ENCODE assay signal across 1 cellular context in the genomic region with DNA sequence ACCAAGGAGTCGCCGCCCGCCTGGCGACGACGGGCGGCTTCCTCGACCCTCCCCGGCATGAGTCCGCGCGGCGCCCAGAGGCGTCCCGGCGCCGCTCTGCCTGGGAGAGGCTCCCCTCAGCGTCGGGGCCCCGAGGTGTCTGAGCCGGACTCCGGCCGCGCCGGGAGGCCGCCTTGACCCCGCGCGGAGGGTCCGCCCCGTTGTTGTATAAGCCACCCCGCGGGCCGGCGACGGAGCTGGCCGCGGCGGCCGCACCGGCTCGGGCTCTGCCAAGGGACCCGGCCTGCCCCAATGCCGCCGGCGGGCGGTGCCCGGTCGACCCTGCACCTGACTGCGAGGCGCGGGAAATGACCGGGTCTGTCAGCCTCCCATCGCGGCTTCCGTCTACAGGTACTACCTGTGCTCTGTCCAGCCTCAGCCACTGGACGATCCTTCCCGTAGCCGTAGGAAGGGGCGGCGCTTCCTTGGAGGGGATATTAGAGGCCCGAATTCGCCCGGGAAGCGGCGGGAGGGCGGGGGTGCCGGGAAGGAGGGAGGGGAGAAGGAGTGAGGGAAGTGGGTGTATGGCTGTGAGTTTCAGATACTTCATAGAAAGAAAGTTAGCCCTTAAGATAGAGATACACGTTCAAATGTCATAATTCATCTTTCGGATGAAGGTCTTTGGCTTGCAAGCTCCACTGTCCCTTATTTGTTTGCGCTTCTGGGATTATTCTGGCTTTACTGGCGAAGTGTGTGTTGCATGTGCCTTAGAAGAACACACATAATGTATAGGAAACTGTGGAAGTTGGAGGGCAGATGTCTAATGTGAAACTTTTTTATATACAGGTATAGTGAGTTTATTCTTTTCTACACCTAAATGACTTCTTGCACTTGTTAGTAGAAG.
TF ChIP-seq lines count a peak whose summit lies in the region.

No MANE protein-coding gene starts in this region.

TF ChIP-seq in GM12878, 131 proteins besides CTCF, POLR2A, EP300 and RAD21 (continues in another document):
- no peak for TF ChIP-seq ZNF24 (IDR thresholded peaks at IDR 0.05)
- TF ChIP-seq TBL1XR1 (IDR thresholded peaks at IDR 0.05; ENCODE audit: low read depth, low read length) = no peak
- TF ChIP-seq BCL11A (IDR thresholded peaks at IDR 0.05; ENCODE audit: low read depth, low read length) = no peak
- TF ChIP-seq RCOR1 (conservative IDR thresholded peaks at IDR 0.05; ENCODE audit: low read depth, low read length) = no peak
- TF ChIP-seq RB1 (IDR thresholded peaks at IDR 0.05; ENCODE audit: borderline replicate concordance) = 0 out of 2 replicates have a peak, but pooled peaks have one; percentile 13
- no peak; the same call in 1 of the 2 replicates for TF ChIP-seq PML (IDR thresholded peaks at IDR 0.05; ENCODE audit: low read length)
- no peak for TF ChIP-seq HDAC2 (IDR thresholded peaks at IDR 0.05)
- no peak for TF ChIP-seq SP1 (IDR thresholded peaks at IDR 0.05; ENCODE audit: low read depth, low read length)
- TF ChIP-seq GATAD2B (conservative IDR thresholded peaks at IDR 0.05; ENCODE audit: low read depth) = peak; percentile 79
- TF ChIP-seq, protein P1, sequence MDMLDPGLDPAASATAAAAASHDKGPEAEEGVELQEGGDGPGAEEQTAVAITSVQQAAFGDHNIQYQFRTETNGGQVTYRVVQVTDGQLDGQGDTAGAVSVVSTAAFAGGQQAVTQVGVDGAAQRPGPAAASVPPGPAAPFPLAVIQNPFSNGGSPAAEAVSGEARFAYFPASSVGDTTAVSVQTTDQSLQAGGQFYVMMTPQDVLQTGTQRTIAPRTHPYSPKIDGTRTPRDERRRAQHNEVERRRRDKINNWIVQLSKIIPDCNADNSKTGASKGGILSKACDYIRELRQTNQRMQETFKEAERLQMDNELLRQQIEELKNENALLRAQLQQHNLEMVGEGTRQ (IDR thresholded peaks at IDR 0.05; ENCODE audit: borderline replicate concordance, low read depth, low read length) = no peak
- 0 out of 2 replicates have a peak, but pooled peaks have one; percentile 79 for TF ChIP-seq IKZF1 (conservative IDR thresholded peaks at IDR 0.05)
- no peak; the same call in 1 of the 2 replicates for TF ChIP-seq ZNF217 (IDR thresholded peaks at IDR 0.05)
- no peak for TF ChIP-seq SREBF2 (IDR thresholded peaks at IDR 0.05; ENCODE audit: low read length)
- TF ChIP-seq SIX5 (IDR thresholded peaks at IDR 0.05; ENCODE audit: low read depth, low read length, severe bottlenecking) = no peak
- TF ChIP-seq NR2C1 (IDR thresholded peaks at IDR 0.05) = no peak
- no peak for TF ChIP-seq GABPA (IDR thresholded peaks at IDR 0.05; ENCODE audit: low read depth)
- TF ChIP-seq SKIL (IDR thresholded peaks at IDR 0.05; ENCODE audit: low read depth, poor library complexity, severe bottlenecking) = no peak
- no peak for TF ChIP-seq ZZZ3 (IDR thresholded peaks at IDR 0.05; ENCODE audit: control insufficient read depth, insufficient read length, low read depth)
- no peak for TF ChIP-seq SUZ12 (IDR thresholded peaks at IDR 0.05; ENCODE audit: unreplicated experiment)
- TF ChIP-seq WRNIP1 (IDR thresholded peaks at IDR 0.05; ENCODE audit: borderline replicate concordance, low read depth, low read length) = no peak
- no peak for TF ChIP-seq EZH2 (IDR thresholded peaks at IDR 0.05; ENCODE audit: borderline replicate concordance, control insufficient read depth, low read depth, low read length)
- TF ChIP-seq, protein P2, sequence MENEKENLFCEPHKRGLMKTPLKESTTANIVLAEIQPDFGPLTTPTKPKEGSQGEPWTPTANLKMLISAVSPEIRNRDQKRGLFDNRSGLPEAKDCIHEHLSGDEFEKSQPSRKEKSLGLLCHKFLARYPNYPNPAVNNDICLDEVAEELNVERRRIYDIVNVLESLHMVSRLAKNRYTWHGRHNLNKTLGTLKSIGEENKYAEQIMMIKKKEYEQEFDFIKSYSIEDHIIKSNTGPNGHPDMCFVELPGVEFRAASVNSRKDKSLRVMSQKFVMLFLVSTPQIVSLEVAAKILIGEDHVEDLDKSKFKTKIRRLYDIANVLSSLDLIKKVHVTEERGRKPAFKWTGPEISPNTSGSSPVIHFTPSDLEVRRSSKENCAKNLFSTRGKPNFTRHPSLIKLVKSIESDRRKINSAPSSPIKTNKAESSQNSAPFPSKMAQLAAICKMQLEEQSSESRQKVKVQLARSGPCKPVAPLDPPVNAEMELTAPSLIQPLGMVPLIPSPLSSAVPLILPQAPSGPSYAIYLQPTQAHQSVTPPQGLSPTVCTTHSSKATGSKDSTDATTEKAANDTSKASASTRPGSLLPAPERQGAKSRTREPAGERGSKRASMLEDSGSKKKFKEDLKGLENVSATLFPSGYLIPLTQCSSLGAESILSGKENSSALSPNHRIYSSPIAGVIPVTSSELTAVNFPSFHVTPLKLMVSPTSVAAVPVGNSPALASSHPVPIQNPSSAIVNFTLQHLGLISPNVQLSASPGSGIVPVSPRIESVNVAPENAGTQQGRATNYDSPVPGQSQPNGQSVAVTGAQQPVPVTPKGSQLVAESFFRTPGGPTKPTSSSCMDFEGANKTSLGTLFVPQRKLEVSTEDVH (IDR thresholded peaks at IDR 0.05; ENCODE audit: low read depth, partially characterized antibody) = no peak
- TF ChIP-seq, protein P3, sequence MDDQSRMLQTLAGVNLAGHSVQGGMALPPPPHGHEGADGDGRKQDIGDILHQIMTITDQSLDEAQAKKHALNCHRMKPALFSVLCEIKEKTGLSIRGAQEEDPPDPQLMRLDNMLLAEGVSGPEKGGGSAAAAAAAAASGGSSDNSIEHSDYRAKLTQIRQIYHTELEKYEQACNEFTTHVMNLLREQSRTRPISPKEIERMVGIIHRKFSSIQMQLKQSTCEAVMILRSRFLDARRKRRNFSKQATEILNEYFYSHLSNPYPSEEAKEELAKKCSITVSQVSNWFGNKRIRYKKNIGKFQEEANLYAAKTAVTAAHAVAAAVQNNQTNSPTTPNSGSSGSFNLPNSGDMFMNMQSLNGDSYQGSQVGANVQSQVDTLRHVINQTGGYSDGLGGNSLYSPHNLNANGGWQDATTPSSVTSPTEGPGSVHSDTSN (IDR thresholded peaks at IDR 0.05; ENCODE audit: insufficient replicate concordance, low read depth, low read length) = no peak
- TF ChIP-seq SIN3A (IDR thresholded peaks at IDR 0.05; ENCODE audit: low read depth, low read length) = no peak
- no peak for TF ChIP-seq STAT3 (IDR thresholded peaks at IDR 0.05; ENCODE audit: low read depth, low read length)
- TF ChIP-seq ZBTB40 (IDR thresholded peaks at IDR 0.05; ENCODE audit: borderline replicate concordance) = no peak
- TF ChIP-seq BACH1 (IDR thresholded peaks at IDR 0.05; ENCODE audit: borderline replicate concordance) = 0 out of 2 replicates have a peak, but pooled peaks have one; percentile 28
- TF ChIP-seq, protein P4, sequence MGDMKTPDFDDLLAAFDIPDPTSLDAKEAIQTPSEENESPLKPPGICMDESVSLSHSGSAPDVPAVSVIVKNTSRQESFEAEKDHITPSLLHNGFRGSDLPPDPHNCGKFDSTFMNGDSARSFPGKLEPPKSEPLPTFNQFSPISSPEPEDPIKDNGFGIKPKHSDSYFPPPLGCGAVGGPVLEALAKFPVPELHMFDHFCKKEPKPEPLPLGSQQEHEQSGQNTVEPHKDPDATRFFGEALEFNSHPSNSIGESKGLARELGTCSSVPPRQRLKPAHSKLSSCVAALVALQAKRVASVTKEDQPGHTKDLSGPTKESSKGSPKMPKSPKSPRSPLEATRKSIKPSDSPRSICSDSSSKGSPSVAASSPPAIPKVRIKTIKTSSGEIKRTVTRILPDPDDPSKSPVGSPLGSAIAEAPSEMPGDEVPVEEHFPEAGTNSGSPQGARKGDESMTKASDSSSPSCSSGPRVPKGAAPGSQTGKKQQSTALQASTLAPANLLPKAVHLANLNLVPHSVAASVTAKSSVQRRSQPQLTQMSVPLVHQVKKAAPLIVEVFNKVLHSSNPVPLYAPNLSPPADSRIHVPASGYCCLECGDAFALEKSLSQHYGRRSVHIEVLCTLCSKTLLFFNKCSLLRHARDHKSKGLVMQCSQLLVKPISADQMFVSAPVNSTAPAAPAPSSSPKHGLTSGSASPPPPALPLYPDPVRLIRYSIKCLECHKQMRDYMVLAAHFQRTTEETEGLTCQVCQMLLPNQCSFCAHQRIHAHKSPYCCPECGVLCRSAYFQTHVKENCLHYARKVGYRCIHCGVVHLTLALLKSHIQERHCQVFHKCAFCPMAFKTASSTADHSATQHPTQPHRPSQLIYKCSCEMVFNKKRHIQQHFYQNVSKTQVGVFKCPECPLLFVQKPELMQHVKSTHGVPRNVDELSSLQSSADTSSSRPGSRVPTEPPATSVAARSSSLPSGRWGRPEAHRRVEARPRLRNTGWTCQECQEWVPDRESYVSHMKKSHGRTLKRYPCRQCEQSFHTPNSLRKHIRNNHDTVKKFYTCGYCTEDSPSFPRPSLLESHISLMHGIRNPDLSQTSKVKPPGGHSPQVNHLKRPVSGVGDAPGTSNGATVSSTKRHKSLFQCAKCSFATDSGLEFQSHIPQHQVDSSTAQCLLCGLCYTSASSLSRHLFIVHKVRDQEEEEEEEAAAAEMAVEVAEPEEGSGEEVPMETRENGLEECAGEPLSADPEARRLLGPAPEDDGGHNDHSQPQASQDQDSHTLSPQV (IDR thresholded peaks at IDR 0.05) = no peak
- TF ChIP-seq, protein P5, sequence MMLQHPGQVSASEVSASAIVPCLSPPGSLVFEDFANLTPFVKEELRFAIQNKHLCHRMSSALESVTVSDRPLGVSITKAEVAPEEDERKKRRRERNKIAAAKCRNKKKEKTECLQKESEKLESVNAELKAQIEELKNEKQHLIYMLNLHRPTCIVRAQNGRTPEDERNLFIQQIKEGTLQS (IDR thresholded peaks at IDR 0.05; ENCODE audit: borderline replicate concordance, extremely low read depth, low read depth, low read length) = no peak
- TF ChIP-seq BHLHE40 (IDR thresholded peaks at IDR 0.05; ENCODE audit: borderline replicate concordance in 1 of 2, low read depth in 2 of 2, low read length in 1 of 2) = peak in 1 of 2 experiments; percentile 58; a peak in 2 of 4 replicates
- TF ChIP-seq BCL3 (IDR thresholded peaks at IDR 0.05; ENCODE audit: borderline replicate concordance, insufficient read depth, low read depth, low read length, poor library complexity, severe bottlenecking) = peak; percentile 29
- peak; percentile 59; the same call in 1 of the 2 replicates for TF ChIP-seq DPF2 (IDR thresholded peaks at IDR 0.05)
- TF ChIP-seq CREM (IDR thresholded peaks at IDR 0.05; ENCODE audit: low read depth) = no peak
- TF ChIP-seq E2F4 (IDR thresholded peaks at IDR 0.05; ENCODE audit: low read depth, low read length) = no peak
